8 cellular contexts compared by ENCODE assay signal in genomic region chr3:163490119-163490518, GRCh38.
A peak's percentile ranks its signal among the peaks of the same experiment; 100 is the strongest.
DNase-seq lines count a peak whose midpoint lies in the region; ATAC-seq and TF ChIP-seq lines count a peak whose summit lies in the region.

No MANE protein-coding gene starts in this region.

- ATAC-seq in activated T-cell treated with anti-CD3 and anti-CD28 coated beads, Interleukin-2, amount 50 U/mL, for 72 hours (replicated peaks in 1 of 2), result no peak
- peak; percentile 81 for ATAC-seq in GM21786 (IDR thresholded peaks at IDR 0.05; ENCODE audit: unreplicated experiment)
- ATAC-seq in left lung, result peak; percentile 86

- no peaks in the 10 kb centered on the region for H3K4me1 ChIP-seq in left lung

- POLR2A ChIA-PET in activated CD4-positive, alpha-beta memory T cell treated with anti-CD3 and anti-CD28 coated beads, Interleukin-2, amount 10 ng/mL, durations not matched to agents 7 days and 5 days (lab: Charles Lee), result no interaction called here

- no peaks in the 10 kb centered on the region for H3K4me1 Mint-ChIP-seq in activated T-cell treated with anti-CD3 and anti-CD28 coated beads, Interleukin-2, amount 50 U/mL, for 72 hours (ENCODE audit: low read depth)
- no peaks in the 10 kb centered on the region for H3K4me1 Mint-ChIP-seq in activated CD4-positive, alpha-beta memory T cell treated with anti-CD3 and anti-CD28 coated beads, Interleukin-2, amount 10 ng/mL, durations not matched to agents 7 days and 5 days

- H3K4me3 Mint-ChIP-seq in activated T-cell treated with anti-CD3 and anti-CD28 coated beads, Interleukin-2, amount 50 U/mL, for 72 hours, result no peak overlapping the region
- H3K4me3 Mint-ChIP-seq in activated CD4-positive, alpha-beta memory T cell treated with anti-CD3 and anti-CD28 coated beads, Interleukin-2, amount 10 ng/mL, durations not matched to agents 7 days and 5 days, result no peak overlapping the region

- DNase-seq in activated T-cell treated with anti-CD3 and anti-CD28 coated beads, Interleukin-2, amount 50 U/mL, for 72 hours, result peak; percentile 23 to 24
- no peak for DNase-seq in activated T-cell treated with anti-CD3 and anti-CD28 coated beads for 4 hours
- DNase-seq in LoVo (ENCODE audit: low spot score), result peak; percentile 31
- DNase-seq in activated CD4-positive, alpha-beta memory T cell treated with anti-CD3 and anti-CD28 coated beads, Interleukin-2, amount 10 ng/mL, durations not matched to agents 7 days and 5 days, result peak; percentile 18
- DNase-seq in left lung, result peak in 1 of 2 donors; percentile 21
- no peak for DNase-seq in cerebellum (ENCODE audit: low spot score)
- DNase-seq in inferior parietal cortex (ENCODE audit: extremely low spot score), result no peak

- no peak overlapping the region for H3K4me3 ChIP-seq in left lung

- H3K36me3 Mint-ChIP-seq in activated T-cell treated with anti-CD3 and anti-CD28 coated beads, Interleukin-2, amount 50 U/mL, for 72 hours (ENCODE audit: insufficient read depth in 2 of 2), result no peaks in the 10 kb centered on the region
- H3K36me3 Mint-ChIP-seq in activated CD4-positive, alpha-beta memory T cell treated with anti-CD3 and anti-CD28 coated beads, Interleukin-2, amount 10 ng/mL, durations not matched to agents 7 days and 5 days (ENCODE audit: low read depth), result no peaks in the 10 kb centered on the region

- H3K9me3 ChIP-seq in left lung, result no peaks in the 10 kb centered on the region

- H3K27ac Mint-ChIP-seq in activated T-cell treated with anti-CD3 and anti-CD28 coated beads, Interleukin-2, amount 50 U/mL, for 72 hours, result no peak overlapping the region
- H3K27ac Mint-ChIP-seq in activated CD4-positive, alpha-beta memory T cell treated with anti-CD3 and anti-CD28 coated beads, Interleukin-2, amount 10 ng/mL, durations not matched to agents 7 days and 5 days, result no peak overlapping the region

- H3K27me3 ChIP-seq in left lung, result no peaks in the 10 kb centered on the region

- no peaks in the 10 kb centered on the region for H3K36me3 ChIP-seq in left lung

- TF ChIP-seq CTCF in left lung (IDR thresholded peaks at IDR 0.05), result peak; percentile 24 to 36

- peaks cover 4 to 6% of the 10 kb centered on the region in 2 donors for H3K9me3 Mint-ChIP-seq in activated T-cell treated with anti-CD3 and anti-CD28 coated beads, Interleukin-2, amount 50 U/mL, for 72 hours
- H3K9me3 Mint-ChIP-seq in activated CD4-positive, alpha-beta memory T cell treated with anti-CD3 and anti-CD28 coated beads, Interleukin-2, amount 10 ng/mL, durations not matched to agents 7 days and 5 days, result no peaks in the 10 kb centered on the region

- H3K27me3 Mint-ChIP-seq in activated T-cell treated with anti-CD3 and anti-CD28 coated beads, Interleukin-2, amount 50 U/mL, for 72 hours (ENCODE audit: low read depth), result no peaks in the 10 kb centered on the region
- no peaks in the 10 kb centered on the region for H3K27me3 Mint-ChIP-seq in activated CD4-positive, alpha-beta memory T cell treated with anti-CD3 and anti-CD28 coated beads, Interleukin-2, amount 10 ng/mL, durations not matched to agents 7 days and 5 days

- no peak overlapping the region for H3K27ac ChIP-seq in left lung

- CTCF ChIA-PET in activated CD4-positive, alpha-beta memory T cell treated with anti-CD3 and anti-CD28 coated beads, Interleukin-2, amount 10 ng/mL, durations not matched to agents 7 days and 5 days (lab: Charles Lee), result no interaction called here

- intact Hi-C loops in left lung (cut with DNase I), result no loop called here

Comparison
In these comparisons a context has a peak if more than half of its experiments do, and no peak if none do; other contexts are left out.
1. DNase-seq: peak in activated T-cell treated with anti-CD3 and anti-CD28 coated beads, Interleukin-2, amount 50 U/mL, for 72 hours (2 of 2), LoVo (single experiment) and activated CD4-positive, alpha-beta memory T cell treated with anti-CD3 and anti-CD28 coated beads, Interleukin-2, amount 10 ng/mL, durations not matched to agents 7 days and 5 days (single experiment); none in activated T-cell treated with anti-CD3 and anti-CD28 coated beads for 4 hours (single experiment), cerebellum (single experiment) and inferior parietal cortex (single experiment).
2. ATAC-seq: peak in GM21786 (single experiment) and left lung (single experiment); none in activated T-cell treated with anti-CD3 and anti-CD28 coated beads, Interleukin-2, amount 50 U/mL, for 72 hours (0 of 2).